ENCODE assay signal across 8 cellular contexts in the genomic region with DNA sequence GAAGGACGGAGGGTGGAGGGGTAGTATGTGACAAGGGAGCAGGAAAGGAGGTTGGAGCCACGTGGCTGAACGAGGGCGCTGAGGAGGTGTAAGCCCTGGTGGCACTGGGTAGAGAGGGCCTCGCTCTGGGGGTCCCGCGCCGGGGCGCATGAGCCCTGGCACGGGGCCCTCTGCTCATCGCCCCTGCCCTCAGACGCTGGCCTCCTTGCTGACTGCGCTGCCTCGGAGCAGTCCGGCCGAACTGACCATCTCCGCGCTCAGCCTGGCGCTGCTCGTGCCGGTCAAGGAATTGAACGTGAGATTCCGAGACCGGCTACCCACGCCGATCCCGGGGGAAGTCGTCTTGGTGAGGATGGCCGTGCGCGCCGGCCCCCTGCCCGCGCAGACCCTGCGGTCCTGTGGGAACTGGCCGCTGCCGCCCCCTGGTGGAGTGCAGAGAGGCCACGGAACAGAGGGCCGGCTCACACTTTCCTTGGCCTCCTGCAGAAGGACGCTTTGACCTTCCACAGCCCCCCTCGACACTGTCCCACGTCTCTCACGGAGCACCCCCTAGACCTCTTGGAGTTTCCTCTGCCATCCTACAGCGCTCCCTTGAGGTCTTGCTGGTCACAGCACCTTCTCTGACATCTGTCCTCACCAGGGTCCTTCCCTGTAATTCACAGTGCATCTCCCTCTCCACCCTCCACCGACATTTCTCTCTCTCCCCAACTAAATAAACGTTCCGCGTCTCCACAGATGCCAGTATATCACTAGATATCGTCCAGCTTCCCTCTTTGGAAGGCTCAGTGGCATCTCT. TPM values are rescaled to one million over a fixed set of nuclear protein-coding genes. Genes with fewer than 3 reads are reported as not detected.
A peak's percentile ranks its signal among the peaks of the same experiment; 100 is the strongest.
DNase-seq lines count a peak whose midpoint lies in the region; ATAC-seq and TF ChIP-seq lines count a peak whose summit lies in the region.

No MANE protein-coding gene starts in this region.

- WGBS in endodermal cell (ENCODE audit: insufficient coverage in 1 of 2, insufficient read length in 1 of 2), 2 experiments: 3 to 5% methylated on average over 26 to 49 of the region's 49 CpGs

- POLR2A ChIA-PET in A673 (lab: Charles Lee; ENCODE audit: low non-redundant PET): no interaction called here

- H3K36me3 Mint-ChIP-seq in endodermal cell (ENCODE audit: low read depth): no peaks in the 10 kb centered on the region

- H3K4me3 Mint-ChIP-seq in endodermal cell: peak overlapping the region; percentile 43

- no peak overlapping the region for H3K27ac Mint-ChIP-seq in endodermal cell

- DNase-seq in A673 (ENCODE audit: low spot score) (peak; percentile 61), NCI-H1092 treated with DMSO at 0.1 percent for 48 hours (lab: John Stamatoyannopoulos, UW) (peak; percentile 17), endodermal cell (peak; percentile 93), mucosa of gallbladder (ENCODE audit: low spot score) (peak; percentile 46), substantia nigra (lab: John Stamatoyannopoulos, UW) (peak in 34 of 49 donors; percentile 11 to 73 (median 36))
- DNase-seq in activated CD4-positive, alpha-beta T cell treated with anti-CD3 and anti-CD28 coated beads, Interleukin-2, amount 50 U/mL, for 48 hours: peak; percentile 71 to 75

- H3K4me1 ChIP-seq in A673 (ENCODE audit: insufficient read depth, low read length, poor library complexity, severe bottlenecking): peaks cover 8% of the 10 kb centered on the region
- H3K4me1 ChIP-seq in endodermal cell (ENCODE audit: control insufficient read depth, insufficient read depth, low read length): no peaks in the 10 kb centered on the region

- peaks cover 25% of the 10 kb centered on the region for H3K4me1 Mint-ChIP-seq in endodermal cell

- TF ChIP-seq CTCF in A673 (conservative IDR thresholded peaks at IDR 0.05; ENCODE audit: low read depth, low read length): peak; percentile 95
- TF ChIP-seq CTCF in endodermal cell (conservative IDR thresholded peaks at IDR 0.05): peak; percentile 97

- intact Hi-C loops in A673 (cut with micrococcal nuclease; ENCODE audit: unreplicated experiment): loop anchor here (1.0 to 2.0 kb wide), 2 partner anchors 38 to 161 kb away; no protein-coding TSS in a partner anchor

- no peak overlapping the region for H3K27ac ChIP-seq in A673 (ENCODE audit: low read depth, low read length, poor library complexity, severe bottlenecking)
- H3K27ac ChIP-seq in endodermal cell (ENCODE audit: low read depth, low read length): no peak overlapping the region
- H3K27ac ChIP-seq in substantia nigra (ENCODE audit: low read depth, low read length, poor library complexity, severe bottlenecking): no peak overlapping the region

- H3K36me3 ChIP-seq in A673 (ENCODE audit: insufficient read depth, low read length, poor library complexity, severe bottlenecking): peaks cover 7% of the 10 kb centered on the region
- H3K36me3 ChIP-seq in endodermal cell (ENCODE audit: control insufficient read depth, insufficient read depth, low read length): peaks cover under 1% of the 10 kb centered on the region

- H3K4me3 ChIP-seq in A673 (ENCODE audit: low read depth, low read length, poor library complexity, severe bottlenecking): peak overlapping the region; percentile 50
- peak overlapping the region; percentile 67 for H3K4me3 ChIP-seq in endodermal cell (ENCODE audit: low read length)

- no peak overlapping the region for H3K9ac ChIP-seq in endodermal cell (ENCODE audit: extremely low read depth, low read length, poor library complexity, severe bottlenecking)

- H3K27me3 ChIP-seq in A673 (replicated peaks; ENCODE audit: insufficient read depth, low read depth, low read length, poor library complexity): peaks cover 13% of the 10 kb centered on the region
- H3K27me3 ChIP-seq in endodermal cell (ENCODE audit: control insufficient read depth, insufficient read depth, low read length, poor library complexity, severe bottlenecking): peaks cover 96% of the 10 kb centered on the region

- H3K9me3 ChIP-seq in A673 (ENCODE audit: low read depth, low read length, poor library complexity, severe bottlenecking) (no peaks in the 10 kb centered on the region), endodermal cell (ENCODE audit: control insufficient read depth, low read length) (no peaks in the 10 kb centered on the region)

- no TSS peak for BruUV-seq in A673 (replicated peaks; lab: Mats Ljungman, UMichigan)

- H3K27me3 Mint-ChIP-seq in endodermal cell (ENCODE audit: insufficient read depth): peaks cover 100% of the 10 kb centered on the region

- no peaks in the 10 kb centered on the region for H3K9me3 Mint-ChIP-seq in endodermal cell

- ATAC-seq in GM18502 (IDR thresholded peaks at IDR 0.05; ENCODE audit: poor library complexity, unreplicated experiment) (peak; percentile 50), GM21367 (IDR thresholded peaks at IDR 0.05; ENCODE audit: unreplicated experiment) (no peak)

- CTCF ChIA-PET in A673 (lab: Charles Lee): interaction anchor here (2.6 kb wide), 1 partner anchor 39 kb away, joined by 9 read pairs; no protein-coding TSS in a partner anchor

RNA-seq across cellular contexts. Expression of gene ARHGEF25, which starts 10.5 kb away (rescaled TPM):
- total RNA-seq in A673 (2021) (20.9 and 32.5 TPM in 2 replicates), endodermal cell (10 to 100 TPM; 12.7 to 20.1 TPM), mucosa of gallbladder (26.2 TPM)
- 45.1 TPM for polyA plus RNA-seq in endodermal cell (2013, experiment 1 of 2)
- 39.1 TPM for polyA plus RNA-seq in endodermal cell (2013, experiment 2 of 2)

RNA-seq across cellular contexts. Expression of gene B4GALNT1, which starts 11.3 kb away (rescaled TPM):
- 34.5 and 39.0 TPM in 2 replicates for total RNA-seq in A673 (2021)
- under 1 TPM; 0.49 to 0.66 TPM for total RNA-seq in endodermal cell
- 5.2 TPM for polyA plus RNA-seq in endodermal cell (2013, experiment 1 of 2)
- 5.2 TPM for polyA plus RNA-seq in endodermal cell (2013, experiment 2 of 2)
- total RNA-seq in mucosa of gallbladder: 1.3 TPM

RNA-seq across cellular contexts. Expression of gene DTX3, which starts 17.1 kb away (rescaled TPM):
- total RNA-seq in A673 (2021): 61.7 and 65.9 TPM in 2 replicates
- total RNA-seq in endodermal cell: 10 to 100 TPM; 59.6 to 62.6 TPM
- 103 TPM for polyA plus RNA-seq in endodermal cell (2013, experiment 1 of 2)
- 88.7 TPM for polyA plus RNA-seq in endodermal cell (2013, experiment 2 of 2)
- total RNA-seq in mucosa of gallbladder: 31.2 TPM

RNA-seq across cellular contexts. Expression of gene PIP4K2C, which starts 30.7 kb away (rescaled TPM):
- total RNA-seq in A673 (2021): 34.9 and 35.4 TPM in 2 replicates
- 10 to 100 TPM; 40.9 to 45.5 TPM for total RNA-seq in endodermal cell
- 20.1 TPM for polyA plus RNA-seq in endodermal cell (2013, experiment 1 of 2)
- polyA plus RNA-seq in endodermal cell (2013, experiment 2 of 2): 19.4 TPM
- total RNA-seq in mucosa of gallbladder: 36.1 TPM

Comparison
In these comparisons a context has a peak if more than half of its experiments do, and no peak if none do; other contexts are left out.
1. DNase-seq: peak in every context shown above with its lines; median percentile 93 in endodermal cell; 73 in activated CD4-positive, alpha-beta T cell treated with anti-CD3 and anti-CD28 coated beads, Interleukin-2, amount 50 U/mL, for 48 hours; 61 in A673; 46 in mucosa of gallbladder; 36 in substantia nigra; 17 in NCI-H1092 treated with DMSO at 0.1 percent for 48 hours.
2. RNA of gene B4GALNT1, which starts 11.3 kb away (total RNA-seq): 34.5 to 39.0 TPM in A673; 1.3 TPM in mucosa of gallbladder (single experiment) and 0.49 to 0.66 TPM in endodermal cell; every median in the first group is over 10 times any median in the second.